1 cellular context compared by ENCODE assay signal in the genomic region with DNA sequence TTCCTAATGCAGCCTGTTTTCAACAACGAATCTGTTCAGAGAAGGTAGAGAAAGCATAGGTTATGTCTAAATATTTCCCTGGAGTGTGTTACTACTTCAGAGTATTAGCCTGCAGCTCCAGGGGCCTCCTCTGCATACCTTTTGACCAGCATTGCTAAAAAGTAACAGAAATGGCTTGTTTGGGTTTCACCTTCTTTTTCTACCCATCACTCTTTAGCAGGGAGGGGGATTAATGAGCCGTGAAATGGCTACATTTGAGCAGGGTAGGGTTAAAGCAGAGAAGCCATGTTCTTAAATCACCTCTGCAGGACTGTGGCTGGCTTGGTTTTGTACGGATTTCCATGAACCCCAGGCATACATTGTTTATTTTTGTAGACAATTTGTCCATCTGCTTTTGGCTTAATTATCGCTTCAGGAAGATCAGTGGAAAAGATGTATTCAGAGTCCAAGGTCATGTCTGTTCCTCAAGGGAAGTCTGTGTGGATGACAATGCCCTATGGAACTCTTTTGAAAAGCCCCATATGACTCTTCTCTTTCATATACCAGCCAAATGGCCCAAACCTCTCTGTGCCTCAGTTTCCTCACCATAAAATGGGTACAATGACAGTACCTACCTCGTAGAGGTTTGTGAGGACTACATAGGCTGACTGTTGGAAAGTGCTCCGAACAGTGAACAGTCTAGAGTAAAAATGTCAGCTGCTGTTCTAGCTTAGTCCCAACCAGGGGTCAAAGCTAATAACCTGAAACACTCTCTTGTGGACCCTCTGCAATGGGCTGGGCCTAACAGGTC.
TF ChIP-seq lines count a peak whose summit lies in the region.

No MANE protein-coding gene starts in this region.

TF ChIP-seq in WTC11, 78 proteins besides CTCF, POLR2A, EP300 and RAD21 (continued from another document):
- TF ChIP-seq AFF4 (CRISPR knock-in tag; IDR thresholded peaks at IDR 0.05; ENCODE audit: borderline replicate concordance) (no peak), CREB1 (CRISPR knock-in tag; IDR thresholded peaks at IDR 0.05) (no peak), TEAD1 (CRISPR knock-in tag; IDR thresholded peaks at IDR 0.05) (no peak), ZNF416 (CRISPR knock-in tag; IDR thresholded peaks at IDR 0.05) (no peak), ZSCAN18 (CRISPR knock-in tag; IDR thresholded peaks at IDR 0.05) (no peak)
- TF ChIP-seq, protein P1, sequence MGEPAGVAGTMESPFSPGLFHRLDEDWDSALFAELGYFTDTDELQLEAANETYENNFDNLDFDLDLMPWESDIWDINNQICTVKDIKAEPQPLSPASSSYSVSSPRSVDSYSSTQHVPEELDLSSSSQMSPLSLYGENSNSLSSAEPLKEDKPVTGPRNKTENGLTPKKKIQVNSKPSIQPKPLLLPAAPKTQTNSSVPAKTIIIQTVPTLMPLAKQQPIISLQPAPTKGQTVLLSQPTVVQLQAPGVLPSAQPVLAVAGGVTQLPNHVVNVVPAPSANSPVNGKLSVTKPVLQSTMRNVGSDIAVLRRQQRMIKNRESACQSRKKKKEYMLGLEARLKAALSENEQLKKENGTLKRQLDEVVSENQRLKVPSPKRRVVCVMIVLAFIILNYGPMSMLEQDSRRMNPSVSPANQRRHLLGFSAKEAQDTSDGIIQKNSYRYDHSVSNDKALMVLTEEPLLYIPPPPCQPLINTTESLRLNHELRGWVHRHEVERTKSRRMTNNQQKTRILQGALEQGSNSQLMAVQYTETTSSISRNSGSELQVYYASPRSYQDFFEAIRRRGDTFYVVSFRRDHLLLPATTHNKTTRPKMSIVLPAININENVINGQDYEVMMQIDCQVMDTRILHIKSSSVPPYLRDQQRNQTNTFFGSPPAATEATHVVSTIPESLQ (CRISPR knock-in tag; IDR thresholded peaks at IDR 0.05) = no peak
TF ChIP-seq in WTC11: peak in this region for 0.
